Comparison of ENCODE assay signal across 1 cellular context in genomic region chr19:1848399-1849131, GRCh38.
TF ChIP-seq lines count a peak whose summit lies in the region.

REXO1 (minus strand) TSS chr19:1848483; CDS start chr19:1848358, 125 bp downstream.

TF ChIP-seq in K562, 482 proteins besides CTCF, POLR2A, EP300 and RAD21 (continued from another document and continues in another):
- TF ChIP-seq ZFP91 (CRISPR knock-in tag; IDR thresholded peaks at IDR 0.05) (no peak), ZNF766 (CRISPR knock-in tag; conservative IDR thresholded peaks at IDR 0.05) (no peak), TAF7 (tag; IDR thresholded peaks at IDR 0.05) (peak; percentile 90), TEAD2 (tag; IDR thresholded peaks at IDR 0.05) (no peak), GTF2F1 (IDR thresholded peaks at IDR 0.05; ENCODE audit: low read depth, low read length) (no peak), BHLHE40 (IDR thresholded peaks at IDR 0.05; ENCODE audit: low read length) (peak; percentile 4; the same call in 1 of the 2 replicates), ADNP (tag; IDR thresholded peaks at IDR 0.05) (no peak; the same call in 1 of the 2 replicates), TAF1 (IDR thresholded peaks at IDR 0.05; ENCODE audit: control insufficient read depth, extremely low read depth, insufficient read depth, low read length, severe bottlenecking) (peak; percentile 94), ZC3H4 (CRISPR knock-in tag; IDR thresholded peaks at IDR 0.05; ENCODE audit: borderline replicate concordance) (no peak), ZNF431 (CRISPR knock-in tag; IDR thresholded peaks at IDR 0.05) (no peak), HIVEP1 (CRISPR knock-in tag; IDR thresholded peaks at IDR 0.05) (no peak), ZBTB26 (CRISPR knock-in tag; IDR thresholded peaks at IDR 0.05) (no peak), ZBTB9 (CRISPR knock-in tag; IDR thresholded peaks at IDR 0.05) (peak; percentile 91), ETV5 (CRISPR knock-in tag; IDR thresholded peaks at IDR 0.05; ENCODE audit: low read depth) (0 out of 2 replicates have a peak, but pooled peaks have one; percentile 26), KLF13 (tag; IDR thresholded peaks at IDR 0.05; ENCODE audit: borderline replicate concordance, low read depth) (no peak), ZNF717 (CRISPR knock-in tag; IDR thresholded peaks at IDR 0.05) (no peak), AFF4 (CRISPR knock-in tag; IDR thresholded peaks at IDR 0.05) (0 out of 2 replicates have a peak, but pooled peaks have one; percentile 37), TAL1 (IDR thresholded peaks at IDR 0.05) (no peak), ETS1 (conservative IDR thresholded peaks at IDR 0.05; ENCODE audit: control insufficient read depth, low read depth, low read length) (peak; percentile 74; the same call in 1 of the 2 replicates), ZNF24 (IDR thresholded peaks at IDR 0.05) (peak; percentile 89), E2F3 (CRISPR knock-in tag; IDR thresholded peaks at IDR 0.05) (0 out of 2 replicates have a peak, but pooled peaks have one; percentile 15), CTCFL (IDR thresholded peaks at IDR 0.05; ENCODE audit: borderline replicate concordance, insufficient read depth, low read depth, low read length, poor library complexity, severe bottlenecking) (peak; percentile 85), ZNF395 (CRISPR knock-in tag; IDR thresholded peaks at IDR 0.05) (no peak; the same call in 1 of the 2 replicates), TBL1XR1 (IDR thresholded peaks at IDR 0.05; ENCODE audit: low read length in 2 of 2) (peak in 1 of 2 experiments; percentile 38; a peak in 1 of 4 replicates), ZNF444 (CRISPR knock-in tag; IDR thresholded peaks at IDR 0.05) (no peak), MYBL2 (IDR thresholded peaks at IDR 0.05; ENCODE audit: low read depth) (no peak), MYBL2 (CRISPR knock-in tag; IDR thresholded peaks at IDR 0.05; ENCODE audit: borderline replicate concordance) (no peak), ZNF740 (CRISPR knock-in tag; IDR thresholded peaks at IDR 0.05) (no peak), ZNF740 (tag; IDR thresholded peaks at IDR 0.05) (no peak), ZNF639 (CRISPR knock-in tag; conservative IDR thresholded peaks at IDR 0.05 in 1 of 2, IDR thresholded peaks at IDR 0.05 in 1 of 2) (peak in 1 of 2 experiments; percentile 93; a peak in 2 of 4 replicates), NRF1 (conservative IDR thresholded peaks at IDR 0.05 in 1 of 2, IDR thresholded peaks at IDR 0.05 in 1 of 2) (peak; percentile 66 to 74), ELK1 (CRISPR knock-in tag; IDR thresholded peaks at IDR 0.05) (no peak), BRD4 (IDR thresholded peaks at IDR 0.05) (no peak), ZZZ3 (IDR thresholded peaks at IDR 0.05) (no peak), ZBTB1 (CRISPR knock-in tag; IDR thresholded peaks at IDR 0.05; ENCODE audit: borderline replicate concordance, low read depth) (no peak), PHF8 (IDR thresholded peaks at IDR 0.05; ENCODE audit: borderline replicate concordance, low read length) (peak; percentile 50; the same call in 1 of the 2 replicates), RBM34 (IDR thresholded peaks at IDR 0.05; ENCODE audit: borderline replicate concordance, insufficient read depth, low read length) (no peak), SIX5 (IDR thresholded peaks at IDR 0.05; ENCODE audit: borderline replicate concordance in 1 of 2, insufficient read depth in 1 of 2, low read depth in 1 of 2, low read length in 2 of 2) (peak in 1 of 2 experiments; percentile 12; a peak in 1 of 4 replicates), ILK (tag; IDR thresholded peaks at IDR 0.05; ENCODE audit: borderline replicate concordance, low read depth) (no peak), MEIS2 (IDR thresholded peaks at IDR 0.05; ENCODE audit: partially characterized antibody) (no peak), CAMTA2 (CRISPR knock-in tag; conservative IDR thresholded peaks at IDR 0.05) (no peak), FOSL1 (tag; conservative IDR thresholded peaks at IDR 0.05) (peak; percentile 57; the same call in 1 of the 2 replicates), ZBED1 (IDR thresholded peaks at IDR 0.05) (no peak), RFX5 (IDR thresholded peaks at IDR 0.05; ENCODE audit: low read depth, low read length) (no peak), JUND (IDR thresholded peaks at IDR 0.05; ENCODE audit: borderline replicate concordance, low read depth, low read length) (0 out of 2 replicates have a peak, but pooled peaks have one; percentile 31), JUND (tag; IDR thresholded peaks at IDR 0.05; ENCODE audit: borderline replicate concordance, low read depth, low read length) (no peak; the same call in 2 of the 3 replicates), E2F6 (IDR thresholded peaks at IDR 0.05; ENCODE audit: borderline replicate concordance in 1 of 2, extremely low read depth in 1 of 2, insufficient read depth in 1 of 2, insufficient read length in 1 of 2, low read depth in 1 of 2, low read length in 1 of 2, poor library complexity in 1 of 2, severe bottlenecking in 1 of 2) (no peak)
